ENCODE assay signal across 6 cellular contexts in genomic region chr2:233778030-233778429, GRCh38. TPM values are rescaled to one million over a fixed set of nuclear protein-coding genes. Genes with fewer than 3 reads are reported as not detected.
"Had no signal": no experiment of that assay in that cellular context is flagged by ENCODE, and none has a peak within 500 bp of the region (broad histone marks: within the 10 kb centered on the region; RNA-seq: fewer than 3 reads in every experiment).

TSS of gene MROH2A (plus strand) at chr2:233778330. CDS start at chr2:233779359, 1,029 bp downstream.

- H3K4me1 ChIP-seq: HAP-1 had no signal

- H3K4me3 ChIP-seq: HAP-1, K562 had no signal

- DNase-seq: GOT3, H7, IMR-90 had no signal

- H3K36me3 ChIP-seq: HAP-1 had no signal

- ATAC-seq: HCT116, K562 had no signal

- H3K9me3 ChIP-seq: HAP-1 had no signal

RNA-seq across cellular contexts. Expression of gene MROH2A, which starts in this region (rescaled TPM):
- total RNA-seq: H7, IMR-90, K562 had no signal
- polyA plus RNA-seq: IMR-90 had no signal
